In genomic region chr19:984165-984967, GRCh38 we compare ENCODE assay signal across 1 cellular context.
TF ChIP-seq lines count a peak whose summit lies in the region.

A gene with protein sequence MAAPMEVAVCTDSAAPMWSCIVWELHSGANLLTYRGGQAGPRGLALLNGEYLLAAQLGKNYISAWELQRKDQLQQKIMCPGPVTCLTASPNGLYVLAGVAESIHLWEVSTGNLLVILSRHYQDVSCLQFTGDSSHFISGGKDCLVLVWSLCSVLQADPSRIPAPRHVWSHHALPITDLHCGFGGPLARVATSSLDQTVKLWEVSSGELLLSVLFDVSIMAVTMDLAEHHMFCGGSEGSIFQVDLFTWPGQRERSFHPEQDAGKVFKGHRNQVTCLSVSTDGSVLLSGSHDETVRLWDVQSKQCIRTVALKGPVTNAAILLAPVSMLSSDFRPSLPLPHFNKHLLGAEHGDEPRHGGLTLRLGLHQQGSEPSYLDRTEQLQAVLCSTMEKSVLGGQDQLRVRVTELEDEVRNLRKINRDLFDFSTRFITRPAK (plus strand): TSS chr19:984345. CDS start chr19:984354, 9 bp downstream.

TF ChIP-seq in HepG2, 621 proteins besides CTCF, POLR2A, EP300 and RAD21 (continued from another document and continues in another):
- TF ChIP-seq, protein P1, sequence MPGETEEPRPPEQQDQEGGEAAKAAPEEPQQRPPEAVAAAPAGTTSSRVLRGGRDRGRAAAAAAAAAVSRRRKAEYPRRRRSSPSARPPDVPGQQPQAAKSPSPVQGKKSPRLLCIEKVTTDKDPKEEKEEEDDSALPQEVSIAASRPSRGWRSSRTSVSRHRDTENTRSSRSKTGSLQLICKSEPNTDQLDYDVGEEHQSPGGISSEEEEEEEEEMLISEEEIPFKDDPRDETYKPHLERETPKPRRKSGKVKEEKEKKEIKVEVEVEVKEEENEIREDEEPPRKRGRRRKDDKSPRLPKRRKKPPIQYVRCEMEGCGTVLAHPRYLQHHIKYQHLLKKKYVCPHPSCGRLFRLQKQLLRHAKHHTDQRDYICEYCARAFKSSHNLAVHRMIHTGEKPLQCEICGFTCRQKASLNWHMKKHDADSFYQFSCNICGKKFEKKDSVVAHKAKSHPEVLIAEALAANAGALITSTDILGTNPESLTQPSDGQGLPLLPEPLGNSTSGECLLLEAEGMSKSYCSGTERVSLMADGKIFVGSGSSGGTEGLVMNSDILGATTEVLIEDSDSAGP (CRISPR knock-in tag; IDR thresholded peaks at IDR 0.05; ENCODE audit: borderline replicate concordance) = peak; percentile 84; the same call in 1 of the 2 replicates
- TF ChIP-seq ZNF577 (CRISPR knock-in tag; IDR thresholded peaks at IDR 0.05; ENCODE audit: borderline replicate concordance, low read depth) = no peak
- TF ChIP-seq PPARG (CRISPR knock-in tag; conservative IDR thresholded peaks at IDR 0.05) = no peak
- TF ChIP-seq ZSCAN31 (CRISPR knock-in tag; IDR thresholded peaks at IDR 0.05; ENCODE audit: low read depth) = 0 out of 2 replicates have a peak, but pooled peaks have one; percentile 78
- TF ChIP-seq PHB2 (IDR thresholded peaks at IDR 0.05; ENCODE audit: partially characterized antibody) = no peak
- peak; percentile 66; the same call in 1 of the 2 replicates for TF ChIP-seq ZNF331 (CRISPR knock-in tag; IDR thresholded peaks at IDR 0.05)
- TF ChIP-seq SNAPC4 (CRISPR knock-in tag; IDR thresholded peaks at IDR 0.05) = 0 out of 2 replicates have a peak, but pooled peaks have one; percentile 4
- no peak for TF ChIP-seq ZUFSP (CRISPR knock-in tag; IDR thresholded peaks at IDR 0.05; ENCODE audit: borderline replicate concordance)
- TF ChIP-seq ZNF891 (CRISPR knock-in tag; IDR thresholded peaks at IDR 0.05) = 0 out of 2 replicates have a peak, but pooled peaks have one; percentile 67
- peak; percentile 70 for TF ChIP-seq RXRB (CRISPR knock-in tag; IDR thresholded peaks at IDR 0.05; ENCODE audit: borderline replicate concordance)
- TF ChIP-seq, protein P2, sequence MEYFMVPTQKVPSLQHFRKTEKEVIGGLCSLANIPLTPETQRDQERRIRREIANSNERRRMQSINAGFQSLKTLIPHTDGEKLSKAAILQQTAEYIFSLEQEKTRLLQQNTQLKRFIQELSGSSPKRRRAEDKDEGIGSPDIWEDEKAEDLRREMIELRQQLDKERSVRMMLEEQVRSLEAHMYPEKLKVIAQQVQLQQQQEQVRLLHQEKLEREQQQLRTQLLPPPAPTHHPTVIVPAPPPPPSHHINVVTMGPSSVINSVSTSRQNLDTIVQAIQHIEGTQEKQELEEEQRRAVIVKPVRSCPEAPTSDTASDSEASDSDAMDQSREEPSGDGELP (IDR thresholded peaks at IDR 0.05; ENCODE audit: borderline replicate concordance, low read depth) = peak; percentile 49; the same call in 1 of the 2 replicates
- TF ChIP-seq SATB2 (CRISPR knock-in tag; IDR thresholded peaks at IDR 0.05) = no peak
- no peak for TF ChIP-seq MTA3 (CRISPR knock-in tag; IDR thresholded peaks at IDR 0.05)
- TF ChIP-seq FIP1L1 (IDR thresholded peaks at IDR 0.05; ENCODE audit: borderline replicate concordance, insufficient read depth, low read depth, low read length) = no peak
- no peak for TF ChIP-seq ZNF850 (CRISPR knock-in tag; conservative IDR thresholded peaks at IDR 0.05)
- TF ChIP-seq HCFC1 (IDR thresholded peaks at IDR 0.05; ENCODE audit: low read depth, low read length) = peak; percentile 77
- TF ChIP-seq FOXK1 (CRISPR knock-in tag; IDR thresholded peaks at IDR 0.05; ENCODE audit: borderline replicate concordance, low read depth) = peak; percentile 59; the same call in 1 of the 2 replicates
- peak; percentile 27; the same call in 1 of the 2 replicates for TF ChIP-seq ZNF460 (CRISPR knock-in tag; IDR thresholded peaks at IDR 0.05; ENCODE audit: borderline replicate concordance)
- TF ChIP-seq KLF11 (CRISPR knock-in tag; IDR thresholded peaks at IDR 0.05) = 0 out of 2 replicates have a peak, but pooled peaks have one; percentile 31
- TF ChIP-seq ZBTB33 (CRISPR knock-in tag; IDR thresholded peaks at IDR 0.05) = peak; percentile 37; the same call in 1 of the 2 replicates
- peak; percentile 62; the same call in 1 of the 2 replicates for TF ChIP-seq HOXD1 (CRISPR knock-in tag; IDR thresholded peaks at IDR 0.05)
- TF ChIP-seq YEATS4 (CRISPR knock-in tag; IDR thresholded peaks at IDR 0.05; ENCODE audit: borderline replicate concordance) = peak; percentile 84; the same call in 1 of the 2 replicates
- TF ChIP-seq HMG20B (CRISPR knock-in tag; conservative IDR thresholded peaks at IDR 0.05) = no peak
- peak; percentile 93 for TF ChIP-seq ZNF44 (CRISPR knock-in tag; IDR thresholded peaks at IDR 0.05)
- TF ChIP-seq BHLHE40 (IDR thresholded peaks at IDR 0.05; ENCODE audit: low read length) = no peak
- peak; percentile 77; the same call in 1 of the 2 replicates for TF ChIP-seq ZNF446 (CRISPR knock-in tag; IDR thresholded peaks at IDR 0.05)
- peak; percentile 49; the same call in 1 of the 2 replicates for TF ChIP-seq ZNF354B (CRISPR knock-in tag; IDR thresholded peaks at IDR 0.05)
- no peak for TF ChIP-seq AKNA (CRISPR knock-in tag; IDR thresholded peaks at IDR 0.05; ENCODE audit: borderline replicate concordance)
- TF ChIP-seq RARG (CRISPR knock-in tag; IDR thresholded peaks at IDR 0.05; ENCODE audit: low read depth) = no peak
- no peak for TF ChIP-seq ZNF468 (CRISPR knock-in tag; IDR thresholded peaks at IDR 0.05)
- TF ChIP-seq KMT2B (CRISPR knock-in tag; IDR thresholded peaks at IDR 0.05) = peak; percentile 64; the same call in 1 of the 2 replicates
- TF ChIP-seq FLYWCH1 (CRISPR knock-in tag; IDR thresholded peaks at IDR 0.05) = no peak
- TF ChIP-seq NRL (CRISPR knock-in tag; IDR thresholded peaks at IDR 0.05; ENCODE audit: borderline replicate concordance) = peak; percentile 95
- TF ChIP-seq RARA (CRISPR knock-in tag; IDR thresholded peaks at IDR 0.05) = peak; percentile 47; the same call in 1 of the 2 replicates
- TF ChIP-seq ZNF274 (CRISPR knock-in tag; IDR thresholded peaks at IDR 0.05) = peak; percentile 91
- no peak for TF ChIP-seq ZNF781 (CRISPR knock-in tag; IDR thresholded peaks at IDR 0.05; ENCODE audit: borderline replicate concordance, not compliant biosample characterization)
- TF ChIP-seq EZH2 (conservative IDR thresholded peaks at IDR 0.05; ENCODE audit: low read depth, low read length) = no peak
- TF ChIP-seq, protein P3, sequence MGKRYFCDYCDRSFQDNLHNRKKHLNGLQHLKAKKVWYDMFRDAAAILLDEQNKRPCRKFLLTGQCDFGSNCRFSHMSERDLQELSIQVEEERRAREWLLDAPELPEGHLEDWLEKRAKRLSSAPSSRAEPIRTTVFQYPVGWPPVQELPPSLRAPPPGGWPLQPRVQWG (CRISPR knock-in tag; IDR thresholded peaks at IDR 0.05; ENCODE audit: borderline replicate concordance, low read depth) = no peak
- no peak; the same call in 1 of the 2 replicates for TF ChIP-seq ZNF761 (CRISPR knock-in tag; conservative IDR thresholded peaks at IDR 0.05)
- TF ChIP-seq KLF9 (CRISPR knock-in tag; IDR thresholded peaks at IDR 0.05; ENCODE audit: low read depth) = no peak
- TF ChIP-seq ZBTB8A (CRISPR knock-in tag; IDR thresholded peaks at IDR 0.05; ENCODE audit: borderline replicate concordance, low read depth) = no peak
- TF ChIP-seq, protein P4, sequence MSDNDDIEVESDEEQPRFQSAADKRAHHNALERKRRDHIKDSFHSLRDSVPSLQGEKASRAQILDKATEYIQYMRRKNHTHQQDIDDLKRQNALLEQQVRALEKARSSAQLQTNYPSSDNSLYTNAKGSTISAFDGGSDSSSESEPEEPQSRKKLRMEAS (IDR thresholded peaks at IDR 0.05) = peak; percentile 92
- no peak for TF ChIP-seq MAFG (CRISPR knock-in tag; IDR thresholded peaks at IDR 0.05)
